Comparison of ENCODE assay signal across 23 cellular contexts in genomic region chr7:27905951-27906350, GRCh38.
"Had no signal": no experiment of that assay in that cellular context is flagged by ENCODE, and none has a peak within 500 bp of the region (broad histone marks: within the 10 kb centered on the region; RNA-seq: fewer than 3 reads in every experiment).

No MANE protein-coding gene starts in this region.

- H3K9me3 Mint-ChIP-seq: activated B cell treated with CpG ODN at 0.5 μM for 24 hours; activated naive CD8-positive, alpha-beta T cell treated with anti-CD3 and anti-CD28 coated beads for 36 hours; activated T-cell treated with anti-CD3 and anti-CD28 coated beads, Interleukin-2, amount 50 U/mL, for 4 hours; central memory CD8-positive, alpha-beta T cell; effector memory CD8-positive, alpha-beta T cell; memory B cell; neural crest cell had no signal

- H3K27me3 Mint-ChIP-seq: activated B cell treated with CpG ODN at 0.5 μM for 24 hours; activated naive CD8-positive, alpha-beta T cell treated with anti-CD3 and anti-CD28 coated beads for 36 hours; central memory CD8-positive, alpha-beta T cell; effector memory CD8-positive, alpha-beta T cell; memory B cell; progenitor cell of endocrine pancreas had no signal

- H3K36me3 Mint-ChIP-seq: activated naive CD8-positive, alpha-beta T cell treated with anti-CD3 and anti-CD28 coated beads for 36 hours had no signal

- H3K27me3 ChIP-seq: breast epithelium, gastrocnemius medialis, upper lobe of right lung had no signal

- DNase-seq: activated B cell treated with CpG ODN at 0.5 μM for 24 hours; activated CD4-positive, alpha-beta T cell treated with anti-CD3 and anti-CD28 coated beads for 4 hours; activated CD4-positive, alpha-beta T cell treated with anti-CD3 and anti-CD28 coated beads, Interleukin-2, amount 50 U/mL, for 48 hours; activated CD8-positive, alpha-beta memory T cell treated with anti-CD3 and anti-CD28 coated beads, Interleukin-2, amount 50 U/mL, for 48 hours; activated naive CD4-positive, alpha-beta T cell treated with Interleukin-2 at 50 U/mL for 16 hours; activated naive CD8-positive, alpha-beta T cell treated with anti-CD3 and anti-CD28 coated beads for 36 hours; activated T-cell treated with anti-CD3 and anti-CD28 coated beads, Interleukin-2, amount 50 U/mL, for 4 hours; effector memory CD8-positive, alpha-beta T cell; gastrocnemius medialis; hippocampal formation; left colon; retina; stimulated activated CD4-positive, alpha-beta T cell treated with anti-CD3 and anti-CD28 coated beads, Interleukin-2, amount 100 ng/mL, for 48 hours; stimulated activated CD8-positive, alpha-beta memory T cell treated with anti-CD3 and anti-CD28 coated beads, Interleukin-4, amount 100 ng/mL, for 48 hours; stimulated activated naive CD4-positive, alpha-beta T cell; T-helper 9 cell; upper lobe of right lung had no signal

- H3K9me3 ChIP-seq: breast epithelium, gastrocnemius medialis, upper lobe of right lung had no signal

- H3K4me3 Mint-ChIP-seq: activated B cell treated with CpG ODN at 0.5 μM for 24 hours; activated naive CD8-positive, alpha-beta T cell treated with anti-CD3 and anti-CD28 coated beads for 36 hours; activated T-cell treated with anti-CD3 and anti-CD28 coated beads, Interleukin-2, amount 50 U/mL, for 4 hours; central memory CD8-positive, alpha-beta T cell; effector memory CD8-positive, alpha-beta T cell; memory B cell; neural crest cell had no signal

- H3K4me3 ChIP-seq: breast epithelium, gastrocnemius medialis, upper lobe of right lung had no signal

- ATAC-seq: activated T-cell treated with anti-CD3 and anti-CD28 coated beads, Interleukin-2, amount 50 U/mL, for 4 hours; effector memory CD8-positive, alpha-beta T cell; esophagus mucosa; gastrocnemius medialis; left colon; upper lobe of right lung had no signal

- H3K36me3 ChIP-seq: breast epithelium, gastrocnemius medialis, upper lobe of right lung had no signal

- H3K27ac ChIP-seq: gastrocnemius medialis, upper lobe of right lung had no signal

- H3K27ac Mint-ChIP-seq: activated B cell treated with CpG ODN at 0.5 μM for 24 hours; activated naive CD8-positive, alpha-beta T cell treated with anti-CD3 and anti-CD28 coated beads for 36 hours; progenitor cell of endocrine pancreas had no signal

- H3K4me1 ChIP-seq: breast epithelium, gastrocnemius medialis had no signal
